In the genomic region with DNA sequence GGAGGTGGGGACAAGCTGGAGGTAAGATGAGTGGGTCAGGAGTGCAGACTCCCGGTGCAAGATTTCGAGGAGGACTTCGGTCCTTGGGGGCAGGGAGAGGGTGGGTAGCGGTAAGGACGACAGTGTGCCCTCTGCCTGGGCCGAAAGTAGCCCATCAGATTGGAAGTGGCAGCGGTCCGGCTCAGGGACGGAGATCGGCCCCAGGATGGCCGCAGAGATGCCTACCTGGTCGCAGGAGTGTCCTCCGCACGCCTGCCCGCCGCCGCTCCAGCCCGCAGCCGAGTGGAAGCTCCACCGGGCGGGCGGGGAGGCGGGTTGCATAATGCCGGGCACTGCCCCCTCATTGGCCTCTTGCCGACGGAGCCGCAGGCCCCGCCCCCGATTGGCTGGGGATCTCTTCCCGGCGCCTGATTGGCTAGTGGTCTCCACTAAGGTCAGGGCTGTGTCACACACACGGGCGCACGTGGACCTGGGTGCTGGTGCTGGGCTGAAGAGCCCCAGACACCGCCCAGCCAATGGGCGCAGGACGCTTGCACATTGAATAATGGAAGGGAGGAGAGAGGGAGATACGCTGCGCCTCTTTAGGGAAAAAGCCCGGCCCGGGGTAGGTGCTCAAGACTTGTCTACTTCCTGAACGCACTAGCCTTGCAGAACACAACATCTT, we compare ENCODE assay signal across 8 cellular contexts. TPM values are rescaled to one million over a fixed set of nuclear protein-coding genes. Genes with fewer than 3 reads are reported as not detected.
A peak's percentile ranks its signal among the peaks of the same experiment; 100 is the strongest.
DNase-seq lines count a peak whose midpoint lies in the region; ATAC-seq and TF ChIP-seq lines count a peak whose summit lies in the region.

PER1 (minus strand) TSS at position 293 of the 664 bp plus-strand sequence. CDS start 1,698 bp downstream, outside the sequence.

- no peaks in the 10 kb centered on the region for H4K20me1 ChIP-seq in OCI-LY3 (ENCODE audit: insufficient read depth, low read length)

- no peaks in the 10 kb centered on the region for H3K9me3 ChIP-seq in OCI-LY3 (ENCODE audit: insufficient read depth, low read length)
- H3K9me3 ChIP-seq in mesodermal cell (ENCODE audit: control insufficient read depth, low read length) = no peaks in the 10 kb centered on the region

- H3K27ac ChIP-seq in OCI-LY3 (ENCODE audit: low read length) (peak within 1 kb of the TSS; percentile 37), mesodermal cell (ENCODE audit: low read depth, low read length, severe bottlenecking) (peak within 1 kb of the TSS; percentile 100)

- no peaks in the 10 kb centered on the region for H3K9me3 Mint-ChIP-seq in endothelial cell (ENCODE audit: unreplicated experiment)

- H3K4me1 Mint-ChIP-seq in endothelial cell (ENCODE audit: unreplicated experiment) = peaks cover 27% of the 10 kb centered on the region

- peak within 1 kb of the TSS; percentile 80 for H3K9ac ChIP-seq in OCI-LY3 (ENCODE audit: low read length)

- ATAC-seq in GM19023 (IDR thresholded peaks at IDR 0.05; ENCODE audit: unreplicated experiment) = no peak

- peak within 1 kb of the TSS; percentile 99 for H3K4me2 ChIP-seq in OCI-LY3 (ENCODE audit: low read length)

- 7 to 12% methylated on average over 40 to 41 of the region's 42 CpGs for WGBS in mesodermal cell (ENCODE audit: insufficient coverage in 2 of 2), 2 experiments

- peaks cover 9% of the 10 kb centered on the region for H3K36me3 Mint-ChIP-seq in endothelial cell (ENCODE audit: low read depth, unreplicated experiment)

- peak within 1 kb of the TSS; percentile 97 for H3K4me3 ChIP-seq in OCI-LY3 (ENCODE audit: low read length)
- H3K4me3 ChIP-seq in mesodermal cell (ENCODE audit: extremely low read depth, insufficient read depth, low read length, poor library complexity, severe bottlenecking) = peak within 1 kb of the TSS; percentile 70

- no peaks in the 10 kb centered on the region for H3K36me3 ChIP-seq in OCI-LY3 (replicated peaks; ENCODE audit: low read depth, low read length)
- H3K36me3 ChIP-seq in mesodermal cell (ENCODE audit: control insufficient read depth, insufficient read depth, low read length) = peaks cover 31% of the 10 kb centered on the region

- peak within 1 kb of the TSS; percentile 97 for H3K4me3 Mint-ChIP-seq in endothelial cell (ENCODE audit: unreplicated experiment)

- peak within 1 kb of the TSS; percentile 98 for H3K27ac Mint-ChIP-seq in endothelial cell (ENCODE audit: unreplicated experiment)

- H3K27me3 Mint-ChIP-seq in endothelial cell (ENCODE audit: unreplicated experiment) = peaks cover 29% of the 10 kb centered on the region

- H2AFZ ChIP-seq in OCI-LY3 (ENCODE audit: low read depth, low read length) = no peak within 1 kb of the TSS

- peak; percentile 66 for DNase-seq in DMS153 (lab: John Stamatoyannopoulos, UW)
- DNase-seq in HT-29 (ENCODE audit: low spot score) = peak; percentile 92
- peak; percentile 73 for DNase-seq in activated T-cell treated with anti-CD3 and anti-CD28 coated beads for 1 hour (ENCODE audit: low read depth)
- DNase-seq in endothelial cell (ENCODE audit: low spot score) = peak; percentile 91
- peak; percentile 54 for DNase-seq in stimulated activated CD8-positive, alpha-beta memory T cell treated with anti-CD3 and anti-CD28 coated beads, Interleukin-15, amount 100 ng/mL, for 24 hours (ENCODE audit: low read depth)

- peaks cover 9% of the 10 kb centered on the region; the same call in 1 of the 2 replicates for H3K79me2 ChIP-seq in OCI-LY3 (ENCODE audit: low read length)

- H3K4me1 ChIP-seq in OCI-LY3 (ENCODE audit: low read length) = peaks cover 20% of the 10 kb centered on the region
- H3K4me1 ChIP-seq in mesodermal cell (ENCODE audit: control insufficient read depth, insufficient read depth, low read length, poor library complexity, severe bottlenecking) = peaks cover 31% of the 10 kb centered on the region

- H3K27me3 ChIP-seq in OCI-LY3 (ENCODE audit: low read depth, low read length) = no peaks in the 10 kb centered on the region

- TF ChIP-seq CTCF in OCI-LY3 (IDR thresholded peaks at IDR 0.05; ENCODE audit: low read depth, low read length) (no peak), endothelial cell (IDR thresholded peaks at IDR 0.05; ENCODE audit: unreplicated experiment) (no peak)

RNA-seq across cellular contexts. Expression of gene PER1, which starts in this region (rescaled TPM):
- total RNA-seq in HT-29 (2014; rRNA removed; shearing (Covaris generic)) = 37.1 and 43.5 TPM in 2 replicates
- 30.0 TPM for total RNA-seq in endothelial cell (ENCODE audit: unreplicated experiment)
- 34.6 TPM for polyA plus RNA-seq in mesodermal cell (2013, experiment 1 of 2)
- 26.0 TPM for polyA plus RNA-seq in mesodermal cell (2013, experiment 2 of 2)
